Comparison of ENCODE assay signal across 10 cellular contexts in genomic region chr21:31874817-31875216, GRCh38. TPM values are rescaled to one million over a fixed set of nuclear protein-coding genes. Genes with fewer than 3 reads are reported as not detected.
DNase-seq lines count a peak whose midpoint lies in the region; TF ChIP-seq lines count a peak whose summit lies in the region.
"Had no signal": no experiment of that assay in that cellular context is flagged by ENCODE, and none has a peak within 500 bp of the region (broad histone marks: within the 10 kb centered on the region; RNA-seq: fewer than 3 reads in every experiment).

No MANE protein-coding gene starts in this region.

- H3K4me1 ChIP-seq in mesenchymal stem cell (ENCODE audit: control insufficient read depth, insufficient read depth, low read depth, low read length) (peaks cover 17% of the 10 kb centered on the region), stomach (peaks cover 20 to 66% (median 31%) of the 10 kb centered on the region in 4 donors)

- no peak overlapping the region for H3K4ac ChIP-seq in mesenchymal stem cell (ENCODE audit: low read depth in 1 of 2, low read length in 2 of 2)

- no peak overlapping the region for H3K4me2 ChIP-seq in mesenchymal stem cell (ENCODE audit: low read length, poor library complexity, severe bottlenecking)

- WGBS in mesenchymal stem cell = 65% methylated on average over 12 of the region's 12 CpGs
- whole genome bisulfite sequencing in stomach, 5 donors = 58 to 75% (median 60%) methylated on average over 9 to 12 of the region's 12 CpGs

- no peak overlapping the region for H2BK120ac ChIP-seq in mesenchymal stem cell (ENCODE audit: low read depth, low read length)

- H3K36me3 ChIP-seq in mesenchymal stem cell (ENCODE audit: control insufficient read depth in 1 of 2, insufficient read depth in 2 of 2, low read depth in 1 of 2, low read length in 2 of 2) (no peaks in the 10 kb centered on the region), stomach (no peaks in the 10 kb centered on the region)
- H3K36me3 ChIP-seq: left lung had no signal

- no peak overlapping the region for H3K18ac ChIP-seq in mesenchymal stem cell (ENCODE audit: low read depth in 1 of 2, low read length in 2 of 2)

- no peak overlapping the region for H2AK5ac ChIP-seq in mesenchymal stem cell (ENCODE audit: low read length, severe bottlenecking)

- H4K8ac ChIP-seq in mesenchymal stem cell (ENCODE audit: low read length) = no peak overlapping the region

- H2AFZ ChIP-seq in mesenchymal stem cell (ENCODE audit: low read depth, low read length) = no peak overlapping the region

- no peak overlapping the region for H3K27ac ChIP-seq in mesenchymal stem cell (ENCODE audit: low read length, poor library complexity, severe bottlenecking)
- peak overlapping the region in 1 of 5 donors; percentile 42 for H3K27ac ChIP-seq in stomach
- H3K27ac ChIP-seq: left lung, SK-N-MC had no signal

- H2BK15ac ChIP-seq in mesenchymal stem cell (ENCODE audit: low read depth, poor library complexity, severe bottlenecking) = no peak overlapping the region

- no peak overlapping the region for H2BK5ac ChIP-seq in mesenchymal stem cell (ENCODE audit: low read depth, low read length, poor library complexity, severe bottlenecking)

- TF ChIP-seq EP300 in stomach (IDR thresholded peaks at IDR 0.05) = no peak

- no peak for TF ChIP-seq POLR2A in stomach (IDR thresholded peaks at IDR 0.05)

- H3K79me1 ChIP-seq in mesenchymal stem cell (replicated peaks; ENCODE audit: low read length, poor library complexity, severe bottlenecking) = no peaks in the 10 kb centered on the region

- H3K9me3 ChIP-seq in mesenchymal stem cell (ENCODE audit: control insufficient read depth, low read length) = no peaks in the 10 kb centered on the region
- H3K9me3 ChIP-seq in stomach = no peaks in the 10 kb centered on the region
- H3K9me3 ChIP-seq: left lung had no signal

- H3K27me3 ChIP-seq in mesenchymal stem cell (ENCODE audit: control insufficient read depth in 1 of 2, insufficient read depth in 1 of 2, low read length in 2 of 2) = peaks cover 24 to 37% of the 10 kb centered on the region in 2 experiments
- H3K27me3 ChIP-seq in stomach = peaks cover 0 to 61% (median 26%) of the 10 kb centered on the region in 3 donors

- DNase-seq in HFF-Myc (ENCODE audit: extremely low read depth, low read depth) (no peak), astrocyte of the hippocampus (ENCODE audit: low read depth, low spot score) (peak; percentile 22), mesenchymal stem cell (no peak), stomach (no peak), NCI-H69 (lab: John Stamatoyannopoulos, UW) (no peak), NK-92 (lab: John Stamatoyannopoulos, UW; ENCODE audit: unreplicated experiment) (no peak), SHP77 (lab: John Stamatoyannopoulos, UW) (no peak)
- DNase-seq: NCI-H226 had no signal

- H3K4me3 ChIP-seq in HFF-Myc (replicated peaks; ENCODE audit: low read depth, low read length) (peak overlapping the region; percentile 56), mesenchymal stem cell (ENCODE audit: insufficient read depth in 1 of 2, low read depth in 1 of 2, low read length in 2 of 2) (peak overlapping the region; percentile 3 to 65), stomach (peak overlapping the region in 3 of 4 donors; percentile 64 to 82 (median 77))
- H3K4me3 ChIP-seq: SK-N-MC had no signal

- H3K9ac ChIP-seq in mesenchymal stem cell (ENCODE audit: low read length) = peak overlapping the region; percentile 7

- no peak overlapping the region for H3K23ac ChIP-seq in mesenchymal stem cell (ENCODE audit: low read length in 2 of 2)

- no peak overlapping the region for H4K91ac ChIP-seq in mesenchymal stem cell (ENCODE audit: low read length)

- TF ChIP-seq CTCF in HFF-Myc (IDR thresholded peaks at IDR 0.05; ENCODE audit: low read depth, low read length, missing control alignments) (no peak), stomach (IDR thresholded peaks at IDR 0.05) (no peak)

- H3K14ac ChIP-seq in mesenchymal stem cell (ENCODE audit: low read length in 2 of 2) = no peak overlapping the region

- intact Hi-C loops in stomach (cut with DNase I; ENCODE audit: low total_unique reads) = no loop called here

- no peak overlapping the region for H2BK12ac ChIP-seq in mesenchymal stem cell (ENCODE audit: low read length in 2 of 2)

RNA-seq across cellular contexts. Expression of gene HUNK, which starts 2.0 kb away (rescaled TPM):
- polyA plus RNA-seq in mesenchymal stem cell (2013, experiment 1 of 2) = 0.46 TPM
- polyA plus RNA-seq in mesenchymal stem cell (2013, experiment 2 of 2) = 0.52 TPM
- total RNA-seq in stomach = 1 to 10 TPM in 3 of 5 donors, not detected in 2; 1.8 to 4.1 (median 2.6) TPM
- polyA plus RNA-seq in stomach = under 1 TPM; 0.13 to 0.68 (median 0.31) TPM
